24 cellular contexts compared by ENCODE assay signal in genomic region chr4:124686279-124686678, GRCh38. TPM values are rescaled to one million over a fixed set of nuclear protein-coding genes. Genes with fewer than 3 reads are reported as not detected.
DNase-seq lines count a peak whose midpoint lies in the region; ATAC-seq and TF ChIP-seq lines count a peak whose summit lies in the region.
"Had no signal": no experiment of that assay in that cellular context is flagged by ENCODE, and none has a peak within 500 bp of the region (broad histone marks: within the 10 kb centered on the region; RNA-seq: fewer than 3 reads in every experiment).

No MANE protein-coding gene starts in this region.

- peaks cover 28% of the 10 kb centered on the region for H3K4me1 Mint-ChIP-seq in GM23338
- H3K4me1 Mint-ChIP-seq in nephron progenitor cell: no peaks in the 10 kb centered on the region

- peak overlapping the region; percentile 25 for H3K4me2 ChIP-seq in GM23338
- H3K4me2 ChIP-seq: BLaER1 had no signal

- H3K36me3 Mint-ChIP-seq in GM23338 (ENCODE audit: low read depth) (peaks cover 44% of the 10 kb centered on the region), nephron progenitor cell (ENCODE audit: low read depth) (peaks cover 82% of the 10 kb centered on the region)
- H3K36me3 Mint-ChIP-seq: activated CD4-positive, alpha-beta memory T cell treated with anti-CD3 and anti-CD28 coated beads for 36 hours; natural killer cell treated with Interleukin-12 subunit alpha and Interleukin-12 subunit beta and Interleukin-15 and Interleukin-18, amount 100 ng/mL, for 72 hours had no signal

- H3K27ac ChIP-seq in GM23338 (ENCODE audit: low read depth): peak overlapping the region; percentile 74
- H3K27ac ChIP-seq: BLaER1, GM23248, right lobe of liver had no signal

- H3K9me3 Mint-ChIP-seq in GM23338: no peaks in the 10 kb centered on the region
- peaks cover 46% of the 10 kb centered on the region for H3K9me3 Mint-ChIP-seq in nephron progenitor cell
- H3K9me3 Mint-ChIP-seq: activated CD4-positive, alpha-beta memory T cell treated with anti-CD3 and anti-CD28 coated beads for 36 hours; activated naive CD4-positive, alpha-beta T cell treated with anti-CD3 and anti-CD28 coated beads for 36 hours had no signal

- H2AFZ ChIP-seq in GM23338: no peak overlapping the region
- H2AFZ ChIP-seq: GM23248 had no signal

- H3K36me3 ChIP-seq in GM23338 (ENCODE audit: insufficient read depth): 0 out of 2 replicates have a peak, but pooled peaks cover 2% of the 10 kb centered on the region
- H3K36me3 ChIP-seq: right lobe of liver had no signal

- H3F3A ChIP-seq in GM23338 (replicated peaks; ENCODE audit: low read depth): no peaks in the 10 kb centered on the region

- H3K4me3 Mint-ChIP-seq in GM23338 (no peak overlapping the region), nephron progenitor cell (no peak overlapping the region)
- H3K4me3 Mint-ChIP-seq: activated CD4-positive, alpha-beta memory T cell treated with anti-CD3 and anti-CD28 coated beads for 36 hours; activated naive CD4-positive, alpha-beta T cell treated with anti-CD3 and anti-CD28 coated beads for 36 hours; natural killer cell treated with Interleukin-12 subunit alpha and Interleukin-12 subunit beta and Interleukin-15 and Interleukin-18, amount 100 ng/mL, for 72 hours had no signal

- no peaks in the 10 kb centered on the region for H3K27me3 ChIP-seq in GM23338 (ENCODE audit: insufficient read depth)
- H3K27me3 ChIP-seq: BLaER1, MG63, right lobe of liver had no signal

- peaks cover 7% of the 10 kb centered on the region; the same call in 1 of the 2 replicates for H4K20me1 ChIP-seq in GM23338 (replicated peaks; ENCODE audit: insufficient read depth)

- peak; percentile 82 for DNase-seq in GM23338 (ENCODE audit: low spot score)
- peak; percentile 38 for DNase-seq in astrocyte of the hippocampus (ENCODE audit: low read depth, low spot score)
- peak; percentile 59 for DNase-seq in iPS DF 19.7 (ENCODE audit: low read depth, low spot score)
- no peak for DNase-seq in nephron progenitor cell
- DNase-seq in NCI-H1930 (lab: John Stamatoyannopoulos, UW): no peak
- no peak for DNase-seq in activated CD8-positive, alpha-beta memory T cell treated with anti-CD3 and anti-CD28 coated beads, Interleukin-2, amount 50 U/mL, for 48 hours
- no peak for DNase-seq in stimulated activated CD4-positive, alpha-beta T cell treated with anti-CD3 and anti-CD28 coated beads, Interleukin-1b, Interleukin-23, amount 100 ng/mL, for 48 hours
- DNase-seq: ACHN; activated CD4-positive, alpha-beta memory T cell treated with anti-CD3 and anti-CD28 coated beads for 36 hours; activated CD4-positive, CD25-positive, alpha-beta regulatory T cell; activated naive CD4-positive, alpha-beta T cell treated with anti-CD3 and anti-CD28 coated beads for 36 hours; amygdala; GM23248; hippocampal formation; left colon; MG63; midbrain; NCI-H2171; NCI-H524 treated with DMSO at 0.1 percent for 48 hours; right lobe of liver; stimulated activated CD4-positive, alpha-beta T cell treated with anti-CD3 and anti-CD28 coated beads, Interleukin-15, amount 100 ng/mL, for 24 hours had no signal

- TF ChIP-seq CTCF in GM23338 (conservative IDR thresholded peaks at IDR 0.05; ENCODE audit: low read depth in 2 of 2) (no peak), nephron progenitor cell (IDR thresholded peaks at IDR 0.05) (no peak)

- no peaks in the 10 kb centered on the region; the same call in 1 of the 2 replicates for H3K9me2 ChIP-seq in GM23338 (ENCODE audit: insufficient read depth)

- ATAC-seq in GM23338 (peak; percentile 99), GM18511 (IDR thresholded peaks at IDR 0.05; ENCODE audit: unreplicated experiment) (no peak)
- ATAC-seq: left colon; natural killer cell treated with Interleukin-12 subunit alpha and Interleukin-12 subunit beta and Interleukin-15 and Interleukin-18, amount 100 ng/mL, for 72 hours; right lobe of liver had no signal

- H3K4me3 ChIP-seq in GM23338: no peak overlapping the region
- H3K4me3 ChIP-seq: BLaER1, GM23248, MG63, right lobe of liver had no signal

- peaks cover 24% of the 10 kb centered on the region for H3K4me1 ChIP-seq in GM23338 (ENCODE audit: insufficient read depth)
- H3K4me1 ChIP-seq: BLaER1, right lobe of liver had no signal

- H3K27ac Mint-ChIP-seq in GM23338: peak overlapping the region; percentile 92
- H3K27ac Mint-ChIP-seq in nephron progenitor cell: peak overlapping the region; percentile 55
- H3K27ac Mint-ChIP-seq: activated CD4-positive, alpha-beta memory T cell treated with anti-CD3 and anti-CD28 coated beads for 36 hours; activated naive CD4-positive, alpha-beta T cell treated with anti-CD3 and anti-CD28 coated beads for 36 hours; natural killer cell treated with Interleukin-12 subunit alpha and Interleukin-12 subunit beta and Interleukin-15 and Interleukin-18, amount 100 ng/mL, for 72 hours had no signal

- H3K27me3 Mint-ChIP-seq in GM23338 (ENCODE audit: insufficient read depth, low read depth, poor library complexity): no peaks in the 10 kb centered on the region
- H3K27me3 Mint-ChIP-seq in nephron progenitor cell (ENCODE audit: low read depth, poor library complexity): no peaks in the 10 kb centered on the region
- H3K27me3 Mint-ChIP-seq: activated CD4-positive, alpha-beta memory T cell treated with anti-CD3 and anti-CD28 coated beads for 36 hours; natural killer cell treated with Interleukin-12 subunit alpha and Interleukin-12 subunit beta and Interleukin-15 and Interleukin-18, amount 100 ng/mL, for 72 hours had no signal

- H3K79me2 ChIP-seq in GM23338 (replicated peaks; ENCODE audit: insufficient read depth): peaks cover 95% of the 10 kb centered on the region

TF ChIP-seq in GM23338, 12 proteins besides CTCF, POLR2A, EP300 and RAD21 (continues in another document):
- no peak for TF ChIP-seq REST (IDR thresholded peaks at IDR 0.05; ENCODE audit: unreplicated experiment)
- no peak for TF ChIP-seq CREB1 (CRISPR knock-in tag; IDR thresholded peaks at IDR 0.05; ENCODE audit: low read depth)
- no peak for TF ChIP-seq EZH2phosphoT487 (IDR thresholded peaks at IDR 0.05; ENCODE audit: unreplicated experiment)

RNA-seq across cellular contexts. Expression of gene ANKRD50, which starts 26.3 kb away (rescaled TPM):
- total RNA-seq in GM23338 (2014; rRNA removed; shearing (Covaris generic)): 25.8 and 27.6 TPM in 2 replicates
- polyA plus RNA-seq in GM23338 (2016; fragmentation: Nextera tagmentation; extraction: Ambion mirVana): 5.2 and 5.9 TPM in 2 replicates

Comparison
In these comparisons a context has a peak if more than half of its experiments do, and no peak if none do; other contexts are left out.
1. DNase-seq: peak in GM23338 (single experiment), astrocyte of the hippocampus (single experiment) and iPS DF 19.7 (single experiment); none in nephron progenitor cell (single experiment), NCI-H1930 (0 of 2), activated CD8-positive, alpha-beta memory T cell treated with anti-CD3 and anti-CD28 coated beads, Interleukin-2, amount 50 U/mL, for 48 hours (single experiment) and stimulated activated CD4-positive, alpha-beta T cell treated with anti-CD3 and anti-CD28 coated beads, Interleukin-1b, Interleukin-23, amount 100 ng/mL, for 48 hours (single experiment).